Comparison of ENCODE assay signal across 8 cellular contexts in the genomic region with DNA sequence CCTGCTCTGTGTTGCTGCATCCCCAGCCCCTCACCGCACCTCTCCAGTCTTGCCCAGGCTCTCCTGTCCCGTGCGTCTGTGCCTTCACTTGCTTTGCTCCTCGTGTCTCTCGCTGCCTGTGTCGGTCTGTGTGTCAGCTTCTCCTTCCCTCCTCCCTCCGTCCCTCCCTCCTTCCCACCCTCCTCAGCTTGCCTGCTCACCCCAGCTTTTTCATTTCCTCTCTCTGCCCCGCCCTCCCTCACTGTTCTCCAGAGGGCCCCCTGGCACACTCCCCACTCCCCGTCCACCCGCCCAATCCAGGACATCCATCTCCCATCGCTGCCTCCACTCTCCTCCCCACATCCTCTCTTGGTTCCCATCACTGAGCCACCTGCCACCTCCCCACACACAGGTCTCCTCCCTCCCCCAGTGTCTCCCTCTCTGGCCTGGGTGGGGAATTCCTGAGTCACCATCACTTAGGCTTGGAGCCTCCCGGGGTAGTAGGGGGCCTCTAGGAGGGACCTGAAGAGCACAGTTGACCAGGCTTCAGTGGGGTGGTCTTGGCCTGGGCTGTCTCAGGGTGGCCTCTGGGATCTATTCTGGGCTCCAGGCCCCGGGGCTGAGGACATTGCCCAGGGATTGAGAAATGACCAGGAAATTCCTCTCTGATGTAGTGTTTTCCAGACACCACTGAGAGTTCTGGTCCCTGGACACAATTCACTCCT. TPM values are rescaled to one million over a fixed set of nuclear protein-coding genes. Genes with fewer than 3 reads are reported as not detected.
DNase-seq lines count a peak whose midpoint lies in the region; ATAC-seq and TF ChIP-seq lines count a peak whose summit lies in the region.

TSS of gene PTGIR (minus strand) at position 132 of the 704 bp plus-strand sequence. CDS start 864 bp downstream, outside the sequence.

- peaks cover 18% of the 10 kb centered on the region for H3K4me1 ChIP-seq in skeletal muscle satellite cell (ENCODE audit: control insufficient read depth, insufficient read depth, low read length)

- peak within 1 kb of the TSS; percentile 56 to 64 for H3K4me3 ChIP-seq in foreskin fibroblast (ENCODE audit: low read depth in 1 of 2, low read length in 2 of 2)
- no peak within 1 kb of the TSS for H3K4me3 ChIP-seq in skeletal muscle satellite cell (ENCODE audit: low read length)

- POLR2A ChIA-PET in activated CD4-positive, alpha-beta T cell treated with anti-CD3 and anti-CD28 coated beads, Interleukin-2, amount 10 ng/mL, durations not matched to agents 7 days and 5 days (lab: Charles Lee): no interaction called here

- H3K9me3 Mint-ChIP-seq in activated CD4-positive, alpha-beta T cell treated with anti-CD3 and anti-CD28 coated beads, Interleukin-2, amount 10 ng/mL, durations not matched to agents 7 days and 5 days: no peaks in the 10 kb centered on the region

- no peak within 1 kb of the TSS for H3K9ac ChIP-seq in skeletal muscle satellite cell (ENCODE audit: low read depth, low read length)

- CTCF ChIA-PET in activated CD4-positive, alpha-beta T cell treated with anti-CD3 and anti-CD28 coated beads, Interleukin-2, amount 10 ng/mL, durations not matched to agents 7 days and 5 days (lab: Charles Lee): interaction anchor here (0.6 to 1.6 kb wide), 4 partner anchors 9 to 77 kb away, joined by 3 to 4 read pairs (median 4); no protein-coding TSS in a partner anchor

- H3K36me3 Mint-ChIP-seq in activated CD4-positive, alpha-beta T cell treated with anti-CD3 and anti-CD28 coated beads, Interleukin-2, amount 10 ng/mL, durations not matched to agents 7 days and 5 days (ENCODE audit: low read depth): peaks cover 6% of the 10 kb centered on the region
- no peaks in the 10 kb centered on the region for H3K36me3 Mint-ChIP-seq in T-helper 17 cell (ENCODE audit: low read depth)

- H3K4me2 ChIP-seq in skeletal muscle satellite cell (ENCODE audit: low read length): peak within 1 kb of the TSS; percentile 52

- peak within 1 kb of the TSS; percentile 86 for H3K27ac Mint-ChIP-seq in activated CD4-positive, alpha-beta T cell treated with anti-CD3 and anti-CD28 coated beads, Interleukin-2, amount 10 ng/mL, durations not matched to agents 7 days and 5 days
- no peak within 1 kb of the TSS for H3K27ac Mint-ChIP-seq in T-helper 17 cell

- peaks cover 61% of the 10 kb centered on the region for H3K4me1 Mint-ChIP-seq in activated CD4-positive, alpha-beta T cell treated with anti-CD3 and anti-CD28 coated beads, Interleukin-2, amount 10 ng/mL, durations not matched to agents 7 days and 5 days
- peaks cover 20% of the 10 kb centered on the region for H3K4me1 Mint-ChIP-seq in T-helper 17 cell

- ATAC-seq in T-helper 17 cell (peak; percentile 14), GM21381 (IDR thresholded peaks at IDR 0.05; ENCODE audit: unreplicated experiment) (no peak), HG02610 (IDR thresholded peaks at IDR 0.05; ENCODE audit: unreplicated experiment) (no peak)

- H3K27me3 Mint-ChIP-seq in activated CD4-positive, alpha-beta T cell treated with anti-CD3 and anti-CD28 coated beads, Interleukin-2, amount 10 ng/mL, durations not matched to agents 7 days and 5 days: no peaks in the 10 kb centered on the region
- H3K27me3 Mint-ChIP-seq in T-helper 17 cell: no peaks in the 10 kb centered on the region

- no peaks in the 10 kb centered on the region for H3K9me3 ChIP-seq in T-helper 17 cell (ENCODE audit: control insufficient read depth, low read length, poor library complexity, severe bottlenecking)
- no peaks in the 10 kb centered on the region for H3K9me3 ChIP-seq in skeletal muscle satellite cell (replicated peaks; ENCODE audit: low read length)

- peak; percentile 26 for DNase-seq in activated CD4-positive, alpha-beta T cell treated with anti-CD3 and anti-CD28 coated beads, Interleukin-2, amount 10 ng/mL, durations not matched to agents 7 days and 5 days
- DNase-seq in activated CD4-positive, alpha-beta T cell treated with anti-CD3 and anti-CD28 coated beads for 4 hours: no peak
- DNase-seq in T-helper 17 cell: no peak
- DNase-seq in foreskin fibroblast: peak; percentile 93 to 97
- DNase-seq in COLO668 (lab: John Stamatoyannopoulos, UW; ENCODE audit: unreplicated experiment): no peak

- no peak for TF ChIP-seq CTCF in foreskin fibroblast (IDR thresholded peaks at IDR 0.05; ENCODE audit: low read depth, low read length)

- H3K36me3 ChIP-seq in skeletal muscle satellite cell (ENCODE audit: insufficient read depth, low read length): no peaks in the 10 kb centered on the region

- peaks cover 10% of the 10 kb centered on the region for H3K27me3 ChIP-seq in skeletal muscle satellite cell (ENCODE audit: control insufficient read depth, insufficient read depth, low read length)

- H3K4me3 Mint-ChIP-seq in activated CD4-positive, alpha-beta T cell treated with anti-CD3 and anti-CD28 coated beads, Interleukin-2, amount 10 ng/mL, durations not matched to agents 7 days and 5 days: peak within 1 kb of the TSS; percentile 73
- H3K4me3 Mint-ChIP-seq in T-helper 17 cell: peak within 1 kb of the TSS; percentile 67

RNA-seq across cellular contexts. Expression of gene PTGIR, which starts in this region (rescaled TPM):
- 10 to 100 TPM; 14.0 to 14.7 TPM for total RNA-seq in activated CD4-positive, alpha-beta T cell treated with anti-CD3 and anti-CD28 coated beads, Interleukin-2, amount 10 ng/mL, durations not matched to agents 7 days and 5 days
- total RNA-seq in T-helper 17 cell: 10 to 100 TPM in 1 of 2 donors, under 1 TPM in 1; 0.70 to 12.5 TPM
- total RNA-seq in skeletal muscle satellite cell (2012; rRNA removed): 4.1 and 5.0 TPM in 2 replicates

Comparison
In these comparisons a context has a peak if more than half of its experiments do, and no peak if none do; other contexts are left out.
1. DNase-seq: peak in activated CD4-positive, alpha-beta T cell treated with anti-CD3 and anti-CD28 coated beads, Interleukin-2, amount 10 ng/mL, durations not matched to agents 7 days and 5 days (single experiment) and foreskin fibroblast (2 of 2); none in activated CD4-positive, alpha-beta T cell treated with anti-CD3 and anti-CD28 coated beads for 4 hours (0 of 2), T-helper 17 cell (0 of 3) and COLO668 (single experiment).